1 cellular context compared by ENCODE assay signal in genomic region chr21:45014747-45015468, GRCh38.
TF ChIP-seq lines count a peak whose summit lies in the region.

No MANE protein-coding gene starts in this region.

TF ChIP-seq in HepG2, 621 proteins besides CTCF, POLR2A, EP300 and RAD21 (continued from another document and continues in another):
- TF ChIP-seq THAP8 (CRISPR knock-in tag; IDR thresholded peaks at IDR 0.05; ENCODE audit: borderline replicate concordance) (no peak), RXRB (CRISPR knock-in tag; IDR thresholded peaks at IDR 0.05; ENCODE audit: borderline replicate concordance) (no peak), HNF1A (IDR thresholded peaks at IDR 0.05; ENCODE audit: low read depth) (no peak), HNF1A (CRISPR knock-in tag; IDR thresholded peaks at IDR 0.05; ENCODE audit: borderline replicate concordance) (no peak), IRX3 (CRISPR knock-in tag; IDR thresholded peaks at IDR 0.05; ENCODE audit: borderline replicate concordance, low read depth) (no peak), NFE2 (CRISPR knock-in tag; IDR thresholded peaks at IDR 0.05) (no peak), ZNF224 (CRISPR knock-in tag; IDR thresholded peaks at IDR 0.05) (no peak), RFX1 (IDR thresholded peaks at IDR 0.05) (no peak), ATF3 (CRISPR knock-in tag; IDR thresholded peaks at IDR 0.05) (no peak), NRL (CRISPR knock-in tag; IDR thresholded peaks at IDR 0.05; ENCODE audit: borderline replicate concordance) (no peak), ZNF609 (CRISPR knock-in tag; IDR thresholded peaks at IDR 0.05; ENCODE audit: borderline replicate concordance) (no peak), MEIS2 (CRISPR knock-in tag; IDR thresholded peaks at IDR 0.05) (no peak), ZNF687 (CRISPR knock-in tag; IDR thresholded peaks at IDR 0.05) (peak; percentile 46), U2AF1 (optimal IDR thresholded peaks at IDR 0.05; ENCODE audit: low read depth, low read length) (no peak), ZMYM2 (CRISPR knock-in tag; IDR thresholded peaks at IDR 0.05) (0 out of 2 replicates have a peak, but pooled peaks have one; percentile 5), PAXIP1 (CRISPR knock-in tag; conservative IDR thresholded peaks at IDR 0.05) (no peak), ZBTB33 (CRISPR knock-in tag; IDR thresholded peaks at IDR 0.05) (no peak), ZBTB38 (CRISPR knock-in tag; IDR thresholded peaks at IDR 0.05) (no peak), HOXD1 (CRISPR knock-in tag; IDR thresholded peaks at IDR 0.05) (no peak), SCMH1 (CRISPR knock-in tag; IDR thresholded peaks at IDR 0.05; ENCODE audit: borderline replicate concordance) (no peak), ZFX (CRISPR knock-in tag; IDR thresholded peaks at IDR 0.05; ENCODE audit: low read depth) (0 out of 2 replicates have a peak, but pooled peaks have one; percentile 15), GPN1 (CRISPR knock-in tag; IDR thresholded peaks at IDR 0.05; ENCODE audit: borderline replicate concordance) (no peak), ZNF205 (CRISPR knock-in tag; IDR thresholded peaks at IDR 0.05) (no peak), ZNF572 (CRISPR knock-in tag; IDR thresholded peaks at IDR 0.05) (peak; percentile 51; the same call in 1 of the 2 replicates), ZMYM4 (CRISPR knock-in tag; IDR thresholded peaks at IDR 0.05) (no peak), MBNL3 (CRISPR knock-in tag; conservative IDR thresholded peaks at IDR 0.05) (no peak), RCOR2 (CRISPR knock-in tag; IDR thresholded peaks at IDR 0.05) (no peak), GZF1 (CRISPR knock-in tag; IDR thresholded peaks at IDR 0.05) (no peak), XRCC5 (optimal IDR thresholded peaks at IDR 0.05; ENCODE audit: low read length) (no peak), MTA3 (CRISPR knock-in tag; IDR thresholded peaks at IDR 0.05) (no peak), IRF9 (CRISPR knock-in tag; IDR thresholded peaks at IDR 0.05; ENCODE audit: borderline replicate concordance) (0 out of 2 replicates have a peak, but pooled peaks have one; percentile 50), FIP1L1 (IDR thresholded peaks at IDR 0.05; ENCODE audit: borderline replicate concordance, insufficient read depth, low read depth, low read length) (no peak), ZKSCAN8 (CRISPR knock-in tag; IDR thresholded peaks at IDR 0.05; ENCODE audit: borderline replicate concordance) (no peak), ZNF180 (CRISPR knock-in tag; IDR thresholded peaks at IDR 0.05; ENCODE audit: borderline replicate concordance, low read depth) (no peak), RNF219 (CRISPR knock-in tag; IDR thresholded peaks at IDR 0.05) (no peak), ATAD3A (CRISPR knock-in tag; IDR thresholded peaks at IDR 0.05) (no peak)
